1 cellular context compared by ENCODE assay signal in the genomic region with DNA sequence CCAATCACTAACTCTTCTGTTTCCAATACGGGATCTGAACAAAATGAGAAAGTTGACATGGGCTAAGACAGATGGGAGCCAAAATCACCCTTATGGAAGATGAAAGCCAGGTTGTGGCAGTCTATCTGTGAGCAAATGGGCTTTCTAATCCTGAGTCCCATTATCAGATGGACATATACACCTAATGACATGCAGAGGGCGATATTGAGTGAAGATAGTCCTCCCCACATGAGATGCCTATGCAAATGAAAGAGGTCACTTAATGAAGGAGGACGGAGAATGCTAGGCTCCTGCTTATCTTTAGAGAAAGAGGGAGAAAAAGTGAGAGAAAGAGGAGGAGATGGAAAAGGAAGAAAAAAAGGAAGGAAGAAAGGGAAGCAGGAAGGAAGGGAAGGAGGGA.
TF ChIP-seq lines count a peak whose summit lies in the region.

No MANE protein-coding gene starts in this region.

TF ChIP-seq in HepG2, 621 proteins besides CTCF, POLR2A, EP300 and RAD21 (continued from another document):
- TF ChIP-seq, protein P1, sequence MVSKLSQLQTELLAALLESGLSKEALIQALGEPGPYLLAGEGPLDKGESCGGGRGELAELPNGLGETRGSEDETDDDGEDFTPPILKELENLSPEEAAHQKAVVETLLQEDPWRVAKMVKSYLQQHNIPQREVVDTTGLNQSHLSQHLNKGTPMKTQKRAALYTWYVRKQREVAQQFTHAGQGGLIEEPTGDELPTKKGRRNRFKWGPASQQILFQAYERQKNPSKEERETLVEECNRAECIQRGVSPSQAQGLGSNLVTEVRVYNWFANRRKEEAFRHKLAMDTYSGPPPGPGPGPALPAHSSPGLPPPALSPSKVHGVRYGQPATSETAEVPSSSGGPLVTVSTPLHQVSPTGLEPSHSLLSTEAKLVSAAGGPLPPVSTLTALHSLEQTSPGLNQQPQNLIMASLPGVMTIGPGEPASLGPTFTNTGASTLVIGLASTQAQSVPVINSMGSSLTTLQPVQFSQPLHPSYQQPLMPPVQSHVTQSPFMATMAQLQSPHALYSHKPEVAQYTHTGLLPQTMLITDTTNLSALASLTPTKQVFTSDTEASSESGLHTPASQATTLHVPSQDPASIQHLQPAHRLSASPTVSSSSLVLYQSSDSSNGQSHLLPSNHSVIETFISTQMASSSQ (IDR thresholded peaks at IDR 0.05; ENCODE audit: low read depth): no peak
- TF ChIP-seq, protein P1 (CRISPR knock-in tag; IDR thresholded peaks at IDR 0.05; ENCODE audit: borderline replicate concordance): no peak
- TF ChIP-seq ZMAT3 (CRISPR knock-in tag; conservative IDR thresholded peaks at IDR 0.05): no peak
